In the genomic region with DNA sequence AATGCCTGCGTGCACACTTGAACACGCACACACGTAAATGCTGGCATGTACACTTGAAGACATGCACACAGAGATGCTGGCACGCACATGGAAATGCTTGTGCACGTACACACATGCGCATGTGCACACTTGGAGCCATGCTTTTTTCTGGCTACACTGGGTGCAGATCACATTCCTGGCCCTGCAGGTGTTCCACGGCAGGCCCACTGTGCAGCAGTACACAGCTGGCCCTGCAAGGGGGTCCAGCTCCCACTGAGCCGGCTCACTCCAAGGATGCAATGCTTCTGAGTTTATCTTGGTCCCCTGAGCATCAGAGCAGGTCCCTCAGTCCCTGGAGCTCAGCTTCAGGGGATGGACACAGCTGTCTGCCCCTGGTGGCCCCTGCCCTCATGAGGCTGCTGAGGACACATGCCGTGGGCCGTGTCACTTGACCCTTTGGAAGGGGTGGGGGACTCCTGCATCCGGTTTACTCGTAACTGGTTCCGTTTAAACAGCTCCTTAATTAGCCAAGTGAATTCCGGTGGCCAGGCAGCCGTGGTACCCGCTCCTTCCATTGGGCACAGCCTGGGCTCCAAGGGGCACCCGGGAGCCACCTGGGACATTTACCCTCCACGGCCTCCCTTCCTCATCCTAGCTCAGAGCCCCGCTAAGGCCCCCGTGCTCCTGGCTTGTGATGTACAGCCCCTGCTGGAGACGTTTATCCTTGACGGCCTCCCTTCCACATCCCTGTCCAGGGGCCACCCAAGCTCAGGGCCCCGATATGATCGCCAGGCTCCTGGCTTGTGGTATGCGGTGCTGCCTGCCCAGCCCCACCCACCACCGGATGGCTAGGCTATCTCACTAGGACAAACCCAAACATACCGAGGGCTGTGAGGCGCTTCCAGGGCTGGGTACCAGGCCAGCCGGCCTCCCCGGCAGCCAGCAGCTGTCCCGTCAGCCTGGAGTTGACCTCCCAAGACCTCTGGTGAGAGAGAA, we compare ENCODE assay signal across 20 cellular contexts. TPM values are rescaled to one million over a fixed set of nuclear protein-coding genes. Genes with fewer than 3 reads are reported as not detected.
DNase-seq lines count a peak whose midpoint lies in the region; ATAC-seq, FAIRE-seq and TF ChIP-seq lines count a peak whose summit lies in the region.
"Had no signal": no experiment of that assay in that cellular context is flagged by ENCODE, and none has a peak within 500 bp of the region (broad histone marks: within the 10 kb centered on the region; RNA-seq: fewer than 3 reads in every experiment).

No MANE protein-coding gene starts in this region.

- H3K27me3 ChIP-seq in BE2C (no peaks in the 10 kb centered on the region), left ventricle myocardium inferior (ENCODE audit: low read depth) (peaks cover 9% of the 10 kb centered on the region), neuronal stem cell (ENCODE audit: control insufficient read depth in 3 of 3, insufficient read depth in 3 of 3, low read depth in 1 of 3, low read length in 3 of 3) (peaks cover 0 to 39% (median 0%) of the 10 kb centered on the region in 3 experiments)

- no peak overlapping the region for H2AFZ ChIP-seq in neuronal stem cell (ENCODE audit: low read length)
- H2AFZ ChIP-seq: GM23338 had no signal

- peak overlapping the region; percentile 94 for H3K23ac ChIP-seq in neuronal stem cell (ENCODE audit: low read depth, low read length, poor library complexity)

- no peak for TF ChIP-seq CTCF in BE2C (IDR thresholded peaks at IDR 0.05; ENCODE audit: low read depth, low read length)
- no peak for TF ChIP-seq CTCF in CD14-positive monocyte (IDR thresholded peaks at IDR 0.05)
- no peak for TF ChIP-seq CTCF in left ventricle myocardium inferior (IDR thresholded peaks at IDR 0.05; ENCODE audit: borderline replicate concordance)

- peaks cover 6 to 21% (median 12%) of the 10 kb centered on the region in 3 donors for H3K27me3 Mint-ChIP-seq in CD14-positive monocyte (ENCODE audit: low read depth in 3 of 3)

- no peak overlapping the region for H3K27ac ChIP-seq in left ventricle myocardium inferior (replicated peaks)
- H3K27ac ChIP-seq in neuronal stem cell (replicated peaks; ENCODE audit: low read length) = no peak overlapping the region

- no peak overlapping the region for H3K4me3 Mint-ChIP-seq in CD14-positive monocyte
- H3K4me3 Mint-ChIP-seq: CD8-positive, alpha-beta T cell; GM23338 had no signal

- H3K9me3 ChIP-seq in BE2C (no peaks in the 10 kb centered on the region), left ventricle myocardium inferior (replicated peaks) (no peaks in the 10 kb centered on the region), neuronal stem cell (replicated peaks in 1 of 2; ENCODE audit: control insufficient read depth in 2 of 2, insufficient read depth in 1 of 2, low read depth in 1 of 2, low read length in 2 of 2) (no peaks in the 10 kb centered on the region)
- H3K9me3 ChIP-seq: SK-N-SH had no signal

- no peaks in the 10 kb centered on the region for H3K9me3 Mint-ChIP-seq in CD14-positive monocyte
- H3K9me3 Mint-ChIP-seq: CD8-positive, alpha-beta T cell; GM23338 had no signal

- H3K18ac ChIP-seq in neuronal stem cell (ENCODE audit: low read length) = peak overlapping the region; percentile 66

- no peak overlapping the region for H3K4me2 ChIP-seq in neuronal stem cell (ENCODE audit: insufficient read depth, low read length, poor library complexity, severe bottlenecking)
- H3K4me2 ChIP-seq: GM23338, SK-N-SH had no signal

- H3K4me3 ChIP-seq in BE2C (ENCODE audit: low read depth, low read length) (no peak overlapping the region), left ventricle myocardium inferior (no peak overlapping the region), neuronal stem cell (ENCODE audit: low read length in 2 of 2) (peak overlapping the region in 1 of 2 donors; percentile 13)
- H3K4me3 ChIP-seq: GM23338, K562 had no signal

- H3K36me3 ChIP-seq in BE2C (no peaks in the 10 kb centered on the region), left ventricle myocardium inferior (no peaks in the 10 kb centered on the region), neuronal stem cell (replicated peaks in 1 of 2; ENCODE audit: control insufficient read depth in 2 of 2, insufficient read depth in 2 of 2, low read length in 2 of 2) (no peaks in the 10 kb centered on the region)

- intact Hi-C loops in CD14-positive monocyte (cut with micrococcal nuclease) = no loop called here
- intact Hi-C loops in left ventricle myocardium inferior (cut with micrococcal nuclease) = no loop called here

- H2BK5ac ChIP-seq in neuronal stem cell (ENCODE audit: low read length) = no peak overlapping the region

- peak overlapping the region; percentile 68 for H2BK15ac ChIP-seq in neuronal stem cell (ENCODE audit: low read length)

- H3K4me1 ChIP-seq in BE2C (no peaks in the 10 kb centered on the region), left ventricle myocardium inferior (peaks cover 9% of the 10 kb centered on the region), neuronal stem cell (ENCODE audit: control insufficient read depth in 2 of 2, insufficient read depth in 1 of 2, low read depth in 1 of 2, low read length in 2 of 2) (peaks cover 0 to 6% of the 10 kb centered on the region in 2 donors)

- peak overlapping the region; percentile 43 for H3K14ac ChIP-seq in neuronal stem cell (ENCODE audit: low read length)

- H2BK120ac ChIP-seq in neuronal stem cell (ENCODE audit: low read depth, low read length) = no peak overlapping the region

- FAIRE-seq in HTR-8/SVneo (lab: Jason Lieb, UNC) = no peak
- FAIRE-seq: D721Med, K562 had no signal

- DNase-seq in BE2C = peak; percentile 12
- peak; percentile 34 for DNase-seq in CD14-positive monocyte (ENCODE audit: low spot score)
- peak; percentile 10 for DNase-seq in left ventricle myocardium inferior
- no peak for DNase-seq in neuronal stem cell (ENCODE audit: low spot score)
- no peak for DNase-seq in stimulated activated CD4-positive, alpha-beta T cell treated with anti-CD3 and anti-CD28 coated beads, Interleukin-2, amount 100 ng/mL, for 24 hours
- no peak for DNase-seq in 8988T
- no peak for DNase-seq in HTR-8/SVneo (ENCODE audit: insufficient read length, low spot score)
- DNase-seq: CD8-positive, alpha-beta T cell; DMS79; MV-4-11; NCI-H187 treated with DMSO at 0.1 percent for 48 hours; NCI-H2171; NCI-H446; NCI-H748 treated with DMSO at 0.1 percent for 48 hours; PC-3; SK-N-SH had no signal

- ATAC-seq in GM21825 (IDR thresholded peaks at IDR 0.05; ENCODE audit: unreplicated experiment) = no peak
- ATAC-seq: CD8-positive, alpha-beta T cell; K562; PC-3 had no signal

- H3K27ac Mint-ChIP-seq in CD14-positive monocyte = no peak overlapping the region
- H3K27ac Mint-ChIP-seq: CD8-positive, alpha-beta T cell; GM23338 had no signal

- no peaks in the 10 kb centered on the region for H3K4me1 Mint-ChIP-seq in CD14-positive monocyte

- H3K4ac ChIP-seq in neuronal stem cell (ENCODE audit: low read length) = no peak overlapping the region

- WGBS in neuronal stem cell (ENCODE audit: extremely low coverage in 2 of 2, insufficient read length in 2 of 2, insufficient replicate concordance in 1 of 2), 2 donors = no CpG with 5 or more reads among the region's 31 CpGs

- no peaks in the 10 kb centered on the region for H3K36me3 Mint-ChIP-seq in CD14-positive monocyte
- H3K36me3 Mint-ChIP-seq: CD8-positive, alpha-beta T cell had no signal

- H3K79me1 ChIP-seq in neuronal stem cell (ENCODE audit: low read depth, low read length) = peaks cover 2% of the 10 kb centered on the region

- H2BK12ac ChIP-seq in neuronal stem cell (ENCODE audit: low read length) = no peak overlapping the region

- H4K8ac ChIP-seq in neuronal stem cell (ENCODE audit: low read depth, low read length) = peak overlapping the region; percentile 30

- H2AK5ac ChIP-seq in neuronal stem cell (ENCODE audit: low read depth, low read length) = peak overlapping the region; percentile 78

- H4K91ac ChIP-seq in neuronal stem cell (ENCODE audit: low read depth, low read length, poor library complexity) = peak overlapping the region; percentile 89

- H3K9ac ChIP-seq in neuronal stem cell (ENCODE audit: low read depth, low read length, poor library complexity) = peak overlapping the region; percentile 16
- H3K9ac ChIP-seq: SK-N-SH had no signal

RNA-seq across cellular contexts. Expression of gene DPYSL4, which starts 39.5 kb away (rescaled TPM):
- polyA plus RNA-seq in BE2C (2012; ENCODE audit: insufficient read depth, insufficient read length, low read depth) = 15.0 TPM
- not detected for polyA plus RNA-seq in CD14-positive monocyte
- 42.8 TPM for total RNA-seq in left ventricle myocardium inferior
- polyA plus RNA-seq in neuronal stem cell (2013, experiment 1 of 2) = 27.1 TPM
- 25.4 TPM for polyA plus RNA-seq in neuronal stem cell (2013, experiment 2 of 2)
- total RNA-seq: K562 had no signal

Comparison
In these comparisons a context has a peak if more than half of its experiments do, and no peak if none do; other contexts are left out.
1. DNase-seq: peak in BE2C (single experiment), CD14-positive monocyte (single experiment) and left ventricle myocardium inferior (single experiment); none in neuronal stem cell (single experiment), stimulated activated CD4-positive, alpha-beta T cell treated with anti-CD3 and anti-CD28 coated beads, Interleukin-2, amount 100 ng/mL, for 24 hours (0 of 2), 8988T (single experiment) and HTR-8/SVneo (single experiment).